23 cellular contexts compared by ENCODE assay signal in the genomic region with DNA sequence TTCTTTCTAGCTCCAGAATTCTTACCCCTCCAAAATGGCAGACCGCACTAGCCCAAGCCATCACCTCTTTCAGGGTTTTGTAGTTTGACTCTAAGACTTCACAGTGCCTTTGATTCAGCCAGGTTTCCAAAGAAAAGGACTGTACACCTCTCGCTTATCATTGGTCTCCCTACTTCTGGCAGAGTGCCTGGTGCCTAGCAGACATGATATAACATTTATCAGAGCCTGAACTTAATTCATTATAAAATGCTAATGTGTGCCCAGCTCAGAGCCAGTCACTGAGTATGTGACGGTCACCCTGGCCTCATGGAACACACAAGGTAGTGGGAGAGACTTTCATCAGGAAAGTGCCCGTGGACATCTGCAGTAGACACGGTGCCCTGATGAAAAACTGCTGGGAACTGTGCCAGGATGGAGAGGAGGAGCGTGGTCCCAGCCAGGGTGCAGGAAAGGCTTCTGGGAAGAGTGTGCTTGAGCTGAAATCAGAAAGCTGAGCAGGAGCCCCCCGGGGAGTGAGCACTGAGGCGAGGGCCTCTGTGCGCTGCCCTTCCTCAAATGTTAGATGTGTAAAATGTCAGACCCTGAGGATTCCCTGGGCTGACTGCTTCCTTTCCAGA. TPM values are rescaled to one million over a fixed set of nuclear protein-coding genes. Genes with fewer than 3 reads are reported as not detected.
DNase-seq lines count a peak whose midpoint lies in the region; ATAC-seq, FAIRE-seq and TF ChIP-seq lines count a peak whose summit lies in the region.
"Had no signal": no experiment of that assay in that cellular context is flagged by ENCODE, and none has a peak within 500 bp of the region (broad histone marks: within the 10 kb centered on the region; RNA-seq: fewer than 3 reads in every experiment).

No MANE protein-coding gene starts in this region.

- peaks cover 3% of the 10 kb centered on the region for H3K36me3 ChIP-seq in A673 (ENCODE audit: insufficient read depth, low read length, poor library complexity, severe bottlenecking)
- H3K36me3 ChIP-seq in PC-9 (ENCODE audit: low read depth) = no peaks in the 10 kb centered on the region

- intact Hi-C loops in A673 (cut with micrococcal nuclease; ENCODE audit: unreplicated experiment) = loop anchor here (10.0 kb wide), 1 partner anchor 52 kb away; no protein-coding TSS in a partner anchor
- intact Hi-C loops in PC-9 (cut with micrococcal nuclease; ENCODE audit: unreplicated experiment) = no loop called here

- BruUV-seq in A673 (replicated peaks; lab: Mats Ljungman, UMichigan) (no TSS peak), PC-9 (replicated peaks; lab: Mats Ljungman, UMichigan) (no TSS peak)

- CTCF ChIA-PET in A549 (lab: Yijun Ruan, JAX) (interaction anchor here (1.0 to 25.8 kb wide), 10 partner anchors 2 to 360 kb away, joined by 3 to 575 read pairs (median 250); a partner anchor contains a TSS), A673 (lab: Charles Lee) (no interaction called here), WTC11 (lab: Charles Lee) (interaction anchor here (1.1 to 3.2 kb wide), 4 partner anchors 58 to 360 kb away, joined by 3 to 12 read pairs (median 5); a partner anchor contains a TSS), PC-9 (lab: Charles Lee) (interaction anchor here (0.5 to 0.6 kb wide), 2 partner anchors 243 to 356 kb away, joined by 3 read pairs; no protein-coding TSS in a partner anchor)

- DNase-seq in A549 (ENCODE audit: low read depth in 1 of 2, low spot score in 1 of 2) (no peak), A673 (ENCODE audit: low spot score) (peak; percentile 34), NCI-H1694 treated with DMSO at 0.1 percent for 48 hours (lab: John Stamatoyannopoulos, UW) (peak; percentile 46), cerebellar cortex (ENCODE audit: low spot score) (peak; percentile 13), WTC11 (ENCODE audit: low spot score) (no peak), PC-9 (no peak)
- DNase-seq: activated CD4-positive, alpha-beta T cell treated with anti-CD3 and anti-CD28 coated beads for 1 hour; activated gamma-delta T cell; Calu3; cerebellar nuclear complex; effector CD8-positive, alpha-beta T cell; gastrocnemius medialis; kidney glomerular epithelial cell; NCI-H2029; SW 1271 had no signal

- FAIRE-seq in A549 (lab: Jason Lieb, UNC) = no peak
- FAIRE-seq: G401.6, GM19239, H1, K562 had no signal

- TF ChIP-seq CTCF in A549 (IDR thresholded peaks at IDR 0.05) (no peak), A673 (conservative IDR thresholded peaks at IDR 0.05; ENCODE audit: low read depth, low read length) (no peak), WTC11 (IDR thresholded peaks at IDR 0.05) (no peak), PC-9 (conservative IDR thresholded peaks at IDR 0.05) (no peak)

- no peaks in the 10 kb centered on the region for H3K4me1 Mint-ChIP-seq in WTC11

- H3K9me2 ChIP-seq in PC-9 (ENCODE audit: insufficient read depth) = no peaks in the 10 kb centered on the region

- 81% methylated on average over 9 of the region's 9 CpGs for WGBS in A549 (ENCODE audit: missing lambda C conversion rate)

- no peak overlapping the region for H3K4me3 Mint-ChIP-seq in WTC11

- H3K4me1 ChIP-seq in A549 (peaks cover 26% of the 10 kb centered on the region), A673 (ENCODE audit: insufficient read depth, low read length, poor library complexity, severe bottlenecking) (no peaks in the 10 kb centered on the region), PC-9 (replicated peaks; ENCODE audit: insufficient read depth) (no peaks in the 10 kb centered on the region)

- H3K79me2 ChIP-seq in PC-9 (ENCODE audit: low read depth) = no peaks in the 10 kb centered on the region

- no peak for TF ChIP-seq EP300 in A549 (IDR thresholded peaks at IDR 0.05)

- peak overlapping the region; percentile 13 to 69; a peak in 4 of 6 replicates for H3K27ac ChIP-seq in A549
- H3K27ac ChIP-seq in A673 (ENCODE audit: low read depth, low read length, poor library complexity, severe bottlenecking) = no peak overlapping the region
- no peak overlapping the region for H3K27ac ChIP-seq in PC-9
- H3K27ac ChIP-seq: esophagus muscularis mucosa, spleen had no signal

- no peak for TF ChIP-seq POLR2A in A549 (IDR thresholded peaks at IDR 0.05; ENCODE audit: low read length)

- no peak overlapping the region for H2AFZ ChIP-seq in PC-9

- H3K36me3 Mint-ChIP-seq in WTC11 = peaks cover 7% of the 10 kb centered on the region

- H4K20me1 ChIP-seq in PC-9 (ENCODE audit: insufficient read depth) = no peaks in the 10 kb centered on the region

- no peak overlapping the region for H3K4me2 ChIP-seq in A549
- no peak overlapping the region for H3K4me2 ChIP-seq in PC-9

- POLR2A ChIA-PET in A549 (lab: Yijun Ruan, JAX) (no interaction called here), A673 (lab: Charles Lee; ENCODE audit: low non-redundant PET) (no interaction called here), WTC11 (lab: Charles Lee) (no interaction called here), PC-9 (lab: Charles Lee; ENCODE audit: unreplicated experiment) (no interaction called here)

- no peak for ATAC-seq in A549
- no peak for ATAC-seq in WTC11
- no peak for ATAC-seq in HG03571 (IDR thresholded peaks at IDR 0.05; ENCODE audit: unreplicated experiment)
- no peak for ATAC-seq in GM19328 (IDR thresholded peaks at IDR 0.05; ENCODE audit: unreplicated experiment)
- ATAC-seq: gastrocnemius medialis, K562 had no signal

- no peaks in the 10 kb centered on the region for H3K27me3 Mint-ChIP-seq in WTC11 (ENCODE audit: low read depth)

- H3K9me3 Mint-ChIP-seq in WTC11 = no peaks in the 10 kb centered on the region

- H3F3A ChIP-seq in PC-9 (ENCODE audit: insufficient read depth, low read depth) = no peaks in the 10 kb centered on the region

- no peak overlapping the region for H3K27ac Mint-ChIP-seq in WTC11

- TF ChIP-seq RAD21 in A549 (conservative IDR thresholded peaks at IDR 0.05 in 1 of 2, IDR thresholded peaks at IDR 0.05 in 1 of 2) = no peak

- H3K4me3 ChIP-seq in A549 = no peak overlapping the region
- no peak overlapping the region for H3K4me3 ChIP-seq in A673 (ENCODE audit: low read depth, low read length, poor library complexity, severe bottlenecking)
- H3K4me3 ChIP-seq in PC-9 = no peak overlapping the region
- H3K4me3 ChIP-seq: esophagus muscularis mucosa, gastrocnemius medialis, K562, spleen had no signal

- H3K9me3 ChIP-seq in A549 (no peaks in the 10 kb centered on the region), A673 (ENCODE audit: low read depth, low read length, poor library complexity, severe bottlenecking) (no peaks in the 10 kb centered on the region), PC-9 (ENCODE audit: insufficient read depth, low read depth) (no peaks in the 10 kb centered on the region)
- H3K9me3 ChIP-seq: esophagus muscularis mucosa, gastrocnemius medialis, spleen had no signal

- H3K27me3 ChIP-seq in A673 (replicated peaks; ENCODE audit: insufficient read depth, low read depth, low read length, poor library complexity) (no peaks in the 10 kb centered on the region), PC-9 (ENCODE audit: insufficient read depth, low read depth) (no peaks in the 10 kb centered on the region)
- H3K27me3 ChIP-seq: esophagus muscularis mucosa, gastrocnemius medialis, spleen had no signal

TF ChIP-seq in A549, 52 proteins besides CTCF, POLR2A, EP300 and RAD21:
- TF ChIP-seq HOXB5 (CRISPR knock-in tag; IDR thresholded peaks at IDR 0.05) = no peak
TF ChIP-seq in A549: peak in this region for 0.

TF ChIP-seq in WTC11, 78 proteins besides CTCF, POLR2A, EP300 and RAD21:
- TF ChIP-seq, protein P1, sequence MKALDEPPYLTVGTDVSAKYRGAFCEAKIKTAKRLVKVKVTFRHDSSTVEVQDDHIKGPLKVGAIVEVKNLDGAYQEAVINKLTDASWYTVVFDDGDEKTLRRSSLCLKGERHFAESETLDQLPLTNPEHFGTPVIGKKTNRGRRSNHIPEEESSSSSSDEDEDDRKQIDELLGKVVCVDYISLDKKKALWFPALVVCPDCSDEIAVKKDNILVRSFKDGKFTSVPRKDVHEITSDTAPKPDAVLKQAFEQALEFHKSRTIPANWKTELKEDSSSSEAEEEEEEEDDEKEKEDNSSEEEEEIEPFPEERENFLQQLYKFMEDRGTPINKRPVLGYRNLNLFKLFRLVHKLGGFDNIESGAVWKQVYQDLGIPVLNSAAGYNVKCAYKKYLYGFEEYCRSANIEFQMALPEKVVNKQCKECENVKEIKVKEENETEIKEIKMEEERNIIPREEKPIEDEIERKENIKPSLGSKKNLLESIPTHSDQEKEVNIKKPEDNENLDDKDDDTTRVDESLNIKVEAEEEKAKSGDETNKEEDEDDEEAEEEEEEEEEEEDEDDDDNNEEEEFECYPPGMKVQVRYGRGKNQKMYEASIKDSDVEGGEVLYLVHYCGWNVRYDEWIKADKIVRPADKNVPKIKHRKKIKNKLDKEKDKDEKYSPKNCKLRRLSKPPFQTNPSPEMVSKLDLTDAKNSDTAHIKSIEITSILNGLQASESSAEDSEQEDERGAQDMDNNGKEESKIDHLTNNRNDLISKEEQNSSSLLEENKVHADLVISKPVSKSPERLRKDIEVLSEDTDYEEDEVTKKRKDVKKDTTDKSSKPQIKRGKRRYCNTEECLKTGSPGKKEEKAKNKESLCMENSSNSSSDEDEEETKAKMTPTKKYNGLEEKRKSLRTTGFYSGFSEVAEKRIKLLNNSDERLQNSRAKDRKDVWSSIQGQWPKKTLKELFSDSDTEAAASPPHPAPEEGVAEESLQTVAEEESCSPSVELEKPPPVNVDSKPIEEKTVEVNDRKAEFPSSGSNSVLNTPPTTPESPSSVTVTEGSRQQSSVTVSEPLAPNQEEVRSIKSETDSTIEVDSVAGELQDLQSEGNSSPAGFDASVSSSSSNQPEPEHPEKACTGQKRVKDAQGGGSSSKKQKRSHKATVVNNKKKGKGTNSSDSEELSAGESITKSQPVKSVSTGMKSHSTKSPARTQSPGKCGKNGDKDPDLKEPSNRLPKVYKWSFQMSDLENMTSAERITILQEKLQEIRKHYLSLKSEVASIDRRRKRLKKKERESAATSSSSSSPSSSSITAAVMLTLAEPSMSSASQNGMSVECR (CRISPR knock-in tag; IDR thresholded peaks at IDR 0.05; ENCODE audit: borderline replicate concordance) = no peak
- TF ChIP-seq CREB1 (CRISPR knock-in tag; IDR thresholded peaks at IDR 0.05) = no peak

RNA-seq across cellular contexts. Expression of a gene that starts 34.3 kb away (rescaled TPM):
- polyA plus RNA-seq in A549 (2011; rRNA removed) (1.2 and 1.8 TPM in 2 replicates), A549 (2017; fragmentation: RNase III; extraction: RNeasy Plus Mini Kit Qiagen cat#74134 plus additional on column Dnase treatment) (1.3 to 1.6 TPM (median 1.5 TPM) in 3 replicates)
- 0.86 and 1.0 TPM in 2 replicates for polyA plus RNA-seq in A549 (2012; cell fraction: cytosol; rRNA removed)
- polyA plus RNA-seq in A549 (2012; cell fraction: nucleus; rRNA removed) = 6.1 and 6.7 TPM in 2 replicates
- 2.7 and 4.3 TPM in 2 replicates for polyA minus RNA-seq in A549 (2011; rRNA and poly(A)+ RNA removed)
- total RNA-seq in A673 (2021) (2.4 and 3.7 TPM in 2 replicates), WTC11 (2021) (3.3 to 5.7 TPM (median 3.7 TPM) in 3 replicates), PC-9 (2021) (11.2 and 14.5 TPM in 2 replicates)

Comparison
In these comparisons a context has a peak if more than half of its experiments do, and no peak if none do; other contexts are left out.
1. DNase-seq: peak in A673 (single experiment), NCI-H1694 treated with DMSO at 0.1 percent for 48 hours (single experiment) and cerebellar cortex (single experiment); none in A549 (0 of 2), WTC11 (single experiment) and PC-9 (0 of 2).
2. H3K27ac ChIP-seq: peak in A549 (2 of 2); none in A673 (single experiment) and PC-9 (single experiment).